ENCODE assay signal across 8 cellular contexts in the genomic region with DNA sequence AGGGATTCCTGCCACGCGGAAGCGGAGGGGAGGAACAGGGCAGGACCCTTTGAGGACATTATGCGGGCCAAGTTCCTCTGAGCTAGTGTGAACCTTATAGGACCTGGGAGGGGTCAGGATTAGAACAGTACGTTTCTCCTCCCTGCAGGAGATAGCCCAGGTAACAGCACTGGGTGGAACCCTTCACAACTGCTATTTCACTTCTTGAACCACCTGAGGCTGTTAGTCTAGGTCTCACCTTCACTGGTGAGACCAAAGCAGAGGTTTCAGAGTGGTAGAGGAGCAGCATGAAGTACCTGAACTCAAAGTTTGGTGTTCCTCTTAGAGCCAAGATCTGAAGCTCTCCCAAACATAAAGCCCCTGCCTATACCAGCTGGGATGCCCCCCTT. TPM values are rescaled to one million over a fixed set of nuclear protein-coding genes. Genes with fewer than 3 reads are reported as not detected.
A peak's percentile ranks its signal among the peaks of the same experiment; 100 is the strongest.
DNase-seq lines count a peak whose midpoint lies in the region; ATAC-seq and TF ChIP-seq lines count a peak whose summit lies in the region.

No MANE protein-coding gene starts in this region.

- H3K27me3 ChIP-seq in breast epithelium, result no peaks in the 10 kb centered on the region

- peaks cover 19% of the 10 kb centered on the region for H3K4me1 Mint-ChIP-seq in mesothelial cell of epicardium

- ATAC-seq in Right ventricle myocardium inferior (peak; percentile 57), left ventricle myocardium superior (no peak)

- no peaks in the 10 kb centered on the region for H3K27me3 Mint-ChIP-seq in mesothelial cell of epicardium (ENCODE audit: low read depth)

- peaks cover 0 to 22% of the 10 kb centered on the region in 2 donors for H3K4me1 ChIP-seq in breast epithelium
- peaks cover 2% of the 10 kb centered on the region for H3K4me1 ChIP-seq in urinary bladder (ENCODE audit: insufficient read depth)

- H3K36me3 ChIP-seq in breast epithelium (no peaks in the 10 kb centered on the region), urinary bladder (ENCODE audit: insufficient read depth) (no peaks in the 10 kb centered on the region)

- H3K4me3 Mint-ChIP-seq in mesothelial cell of epicardium, result peak overlapping the region; percentile 64

- peak overlapping the region; percentile 56 to 86 (median 62) for H3K4me3 ChIP-seq in breast epithelium
- peak overlapping the region; percentile 36 for H3K4me3 ChIP-seq in urinary bladder (ENCODE audit: low read depth, low read length)

- H3K9me3 Mint-ChIP-seq in mesothelial cell of epicardium, result no peaks in the 10 kb centered on the region

- TF ChIP-seq POLR2A in breast epithelium (IDR thresholded peaks at IDR 0.05), result no peak

- H3K27ac ChIP-seq in breast epithelium (peak overlapping the region; percentile 99 to 100), urinary bladder (ENCODE audit: low read depth) (peak overlapping the region; percentile 97)

- no peak for DNase-seq in Right ventricle myocardium inferior (ENCODE audit: missing footprints)
- DNase-seq in left ventricle myocardium superior, result no peak
- DNase-seq in breast epithelium (ENCODE audit: low spot score in 2 of 2), result no peak
- no peak for DNase-seq in mesothelial cell of epicardium (ENCODE audit: low spot score in 2 of 2, unreplicated experiment in 2 of 2)
- no peak for DNase-seq in COLO668 (lab: John Stamatoyannopoulos, UW; ENCODE audit: unreplicated experiment)
- no peak for DNase-seq in NCI-H226
- DNase-seq in H4 (ENCODE audit: low spot score), result no peak

- H3K36me3 Mint-ChIP-seq in mesothelial cell of epicardium, result peaks cover 21% of the 10 kb centered on the region

- intact Hi-C loops in Right ventricle myocardium inferior (cut with DNase I), result loop anchor here (5.0 kb wide), 2 partner anchors 144 to 146 kb away; a partner anchor contains a TSS
- intact Hi-C loops in left ventricle myocardium superior (cut with micrococcal nuclease), result no loop called here
- intact Hi-C loops in breast epithelium (cut with DNase I; ENCODE audit: low total_unique reads), result no loop called here

- WGBS in urinary bladder, result 4% methylated on average over 5 of the region's 5 CpGs

- no peaks in the 10 kb centered on the region for H3K9me3 ChIP-seq in breast epithelium

- peak overlapping the region; percentile 85 for H3K27ac Mint-ChIP-seq in mesothelial cell of epicardium

- TF ChIP-seq CTCF in breast epithelium (IDR thresholded peaks at IDR 0.05), result no peak
- TF ChIP-seq CTCF in mesothelial cell of epicardium (IDR thresholded peaks at IDR 0.05; ENCODE audit: unreplicated experiment), result no peak

RNA-seq across cellular contexts. Expression of a gene that starts 0.8 kb away (rescaled TPM):
- 11.7 TPM for total RNA-seq in Right ventricle myocardium inferior
- 18.2 TPM for total RNA-seq in left ventricle myocardium superior
- total RNA-seq in breast epithelium, result 10 to 100 TPM; 18.0 to 38.1 (median 24.9) TPM
- total RNA-seq in mesothelial cell of epicardium, result 5.2 to 7.6 TPM (median 5.9 TPM) in 3 replicates
- total RNA-seq in urinary bladder, result 0.69 TPM
- 33.2 TPM for polyA plus RNA-seq in urinary bladder
- total RNA-seq in H4 (2014; rRNA removed; shearing (Covaris generic)), result not detected in 2 replicates

RNA-seq across cellular contexts. Expression of a gene that starts 9.0 kb away (rescaled TPM):
- total RNA-seq in Right ventricle myocardium inferior (29.4 TPM), left ventricle myocardium superior (27.4 TPM), breast epithelium (10 to 100 TPM; 13.6 to 28.4 (median 24.9) TPM), mesothelial cell of epicardium (34.9 to 37.5 TPM (median 37.0 TPM) in 3 replicates), urinary bladder (13.7 TPM)
- 22.1 TPM for polyA plus RNA-seq in urinary bladder
- 64.6 and 72.6 TPM in 2 replicates for total RNA-seq in H4 (2014; rRNA removed; shearing (Covaris generic))

RNA-seq across cellular contexts. Expression of a gene that starts 16.1 kb away (rescaled TPM):
- total RNA-seq in Right ventricle myocardium inferior, result 10.6 TPM
- 13.3 TPM for total RNA-seq in left ventricle myocardium superior
- 10 to 100 TPM; 22.2 to 39.8 (median 35.7) TPM for total RNA-seq in breast epithelium
- 59.9 to 68.5 TPM (median 63.6 TPM) in 3 replicates for total RNA-seq in mesothelial cell of epicardium
- total RNA-seq in urinary bladder, result 15.3 TPM
- 27.2 TPM for polyA plus RNA-seq in urinary bladder
- 2.8 and 9.3 TPM in 2 replicates for total RNA-seq in H4 (2014; rRNA removed; shearing (Covaris generic))

RNA-seq across cellular contexts. Expression of a gene that starts 16.3 kb away (rescaled TPM):
- total RNA-seq in Right ventricle myocardium inferior, result 76.4 TPM
- 77.5 TPM for total RNA-seq in left ventricle myocardium superior
- 10 to 100 TPM; 20.3 to 30.4 (median 27.0) TPM for total RNA-seq in breast epithelium
- total RNA-seq in mesothelial cell of epicardium, result 56.5 to 62.2 TPM (median 61.5 TPM) in 3 replicates
- total RNA-seq in urinary bladder, result 17.0 TPM
- 69.7 TPM for polyA plus RNA-seq in urinary bladder
- total RNA-seq in H4 (2014; rRNA removed; shearing (Covaris generic)), result 22.2 and 39.9 TPM in 2 replicates
